22 cellular contexts compared by ENCODE assay signal in genomic region chr4:76718806-76719205, GRCh38.
DNase-seq lines count a peak whose midpoint lies in the region; FAIRE-seq and TF ChIP-seq lines count a peak whose summit lies in the region.
"Had no signal": no experiment of that assay in that cellular context is flagged by ENCODE, and none has a peak within 500 bp of the region (broad histone marks: within the 10 kb centered on the region; RNA-seq: fewer than 3 reads in every experiment).

No MANE protein-coding gene starts in this region.

- DNase-seq in H9 = no peak
- DNase-seq in endodermal cell = no peak
- no peak for DNase-seq in tibial nerve (ENCODE audit: low spot score in 2 of 2)
- DNase-seq in effector memory CD4-positive, alpha-beta T cell = no peak
- DNase-seq in DMS53 (lab: John Stamatoyannopoulos, UW) = no peak
- no peak for DNase-seq in frontal cortex (ENCODE audit: low spot score in 2 of 2)
- DNase-seq: activated CD4-positive, alpha-beta T cell treated with anti-CD3 and anti-CD28 coated beads for 1 hour; activated naive CD4-positive, alpha-beta T cell; activated T-cell treated with anti-CD3 and anti-CD28 coated beads, Interleukin-2, amount 50 U/mL, for 24 hours; AML-193; amniotic stem cell; erythroblast; foreskin keratinocyte; left lung; NCI-H2029 treated with DMSO at 0.1 percent for 48 hours; Peyer's patch; right lobe of liver; stimulated activated CD4-positive, alpha-beta T cell treated with anti-CD3 and anti-CD28 coated beads, Interleukin-15, amount 100 ng/mL, for 24 hours had no signal

- no peaks in the 10 kb centered on the region for H3K27me3 Mint-ChIP-seq in H9 (ENCODE audit: low read depth)
- no peaks in the 10 kb centered on the region for H3K27me3 Mint-ChIP-seq in endodermal cell (ENCODE audit: insufficient read depth)

- no CpG with 5 or more reads among the region's 1 CpG for WGBS in H9 (ENCODE audit: extremely low coverage, insufficient read length, low lambda C conversion rate)
- 100% methylated on average over 1 of the region's 1 CpG; no CpG with 5 or more reads in 1 of the 2 experiments for WGBS in endodermal cell (ENCODE audit: insufficient coverage in 1 of 2, insufficient read length in 1 of 2), 2 experiments
- WGBS in tibial nerve, 2 donors = 44 to 65% methylated on average over 1 of the region's 1 CpG

- H2AFZ ChIP-seq in H9 (ENCODE audit: low read length) = no peak overlapping the region
- H2AFZ ChIP-seq: hepatocyte had no signal

- H3K4me1 ChIP-seq in H9 (ENCODE audit: insufficient read depth, low read length) (peaks cover 10% of the 10 kb centered on the region), endodermal cell (ENCODE audit: control insufficient read depth, insufficient read depth, low read length) (no peaks in the 10 kb centered on the region), tibial nerve (peaks cover 0 to 30% (median 5%) of the 10 kb centered on the region in 4 donors)
- no peaks in the 10 kb centered on the region for H3K4me1 ChIP-seq in effector memory CD4-positive, alpha-beta T cell (ENCODE audit: control insufficient read depth, insufficient read depth, low read length, poor library complexity, severe bottlenecking)
- H3K4me1 ChIP-seq: Peyer's patch had no signal

- H3K36me3 ChIP-seq in endodermal cell (ENCODE audit: control insufficient read depth, insufficient read depth, low read length) = peaks cover 10% of the 10 kb centered on the region
- no peaks in the 10 kb centered on the region for H3K36me3 ChIP-seq in tibial nerve
- no peaks in the 10 kb centered on the region for H3K36me3 ChIP-seq in effector memory CD4-positive, alpha-beta T cell (ENCODE audit: control insufficient read depth, insufficient read depth, low read length)
- H3K36me3 ChIP-seq: left lung, Peyer's patch, right lobe of liver, suprapubic skin had no signal

- no peak overlapping the region for H2BK15ac ChIP-seq in H9 (ENCODE audit: low read depth, low read length)

- H3K4ac ChIP-seq in H9 (ENCODE audit: low read depth, low read length) = no peak overlapping the region

- peaks cover 45 to 49% of the 10 kb centered on the region in 2 experiments for H3K4me1 Mint-ChIP-seq in H9
- peaks cover 24% of the 10 kb centered on the region for H3K4me1 Mint-ChIP-seq in endodermal cell

- no peaks in the 10 kb centered on the region for H3K27me3 ChIP-seq in H9 (ENCODE audit: insufficient read depth, low read length)
- no peaks in the 10 kb centered on the region for H3K27me3 ChIP-seq in endodermal cell (ENCODE audit: control insufficient read depth, insufficient read depth, low read length, poor library complexity, severe bottlenecking)
- no peaks in the 10 kb centered on the region for H3K27me3 ChIP-seq in tibial nerve
- no peaks in the 10 kb centered on the region for H3K27me3 ChIP-seq in effector memory CD4-positive, alpha-beta T cell (replicated peaks; ENCODE audit: control insufficient read depth, insufficient read depth, low read length, poor library complexity, severe bottlenecking)
- H3K27me3 ChIP-seq: foreskin keratinocyte, hepatocyte, left lung, Peyer's patch, right lobe of liver, suprapubic skin had no signal

- no peaks in the 10 kb centered on the region for H4K20me1 ChIP-seq in H9 (ENCODE audit: control insufficient read depth, insufficient read depth, insufficient read length)

- TF ChIP-seq POLR2A in tibial nerve (IDR thresholded peaks at IDR 0.05) = no peak

- H4K8ac ChIP-seq in H9 (replicated peaks; ENCODE audit: insufficient read length, low read depth, low read length) = no peak overlapping the region

- H2BK5ac ChIP-seq in H9 (ENCODE audit: insufficient read length, low read length) = no peak overlapping the region

- H3K79me2 ChIP-seq in H9 (ENCODE audit: insufficient read depth, low read length) = peaks cover 2% of the 10 kb centered on the region; the same call in 1 of the 2 replicates

- H3K4me3 ChIP-seq in endodermal cell (ENCODE audit: low read length) (no peak overlapping the region), tibial nerve (peak overlapping the region; percentile 1 to 34 (median 10))
- no peak overlapping the region for H3K4me3 ChIP-seq in effector memory CD4-positive, alpha-beta T cell (ENCODE audit: insufficient read depth, low read depth, low read length, poor library complexity, severe bottlenecking)
- H3K4me3 ChIP-seq: hepatocyte, left lung, Peyer's patch, right lobe of liver, suprapubic skin had no signal

- FAIRE-seq in frontal cortex (lab: Jason Lieb, UNC) = no peak
- FAIRE-seq: HTR-8/SVneo had no signal

- no peak overlapping the region for H3K23ac ChIP-seq in H9 (ENCODE audit: insufficient read length, low read depth, low read length)

- H3K36me3 Mint-ChIP-seq in H9 (ENCODE audit: insufficient read depth in 1 of 3, low read depth in 3 of 3) = peaks cover 3 to 17% (median 5%) of the 10 kb centered on the region in 3 experiments; a peak in 6 of 7 replicates
- H3K36me3 Mint-ChIP-seq in endodermal cell (ENCODE audit: low read depth) = peaks cover 7% of the 10 kb centered on the region

- H3T11ph ChIP-seq in H9 (ENCODE audit: low read length) = no peak overlapping the region

- no peak overlapping the region for H2BK12ac ChIP-seq in H9 (ENCODE audit: insufficient read length, low read depth, low read length)

- no peak overlapping the region for H3K27ac ChIP-seq in H9 (ENCODE audit: insufficient read length, low read depth, low read length)
- peak overlapping the region; percentile 90 for H3K27ac ChIP-seq in VCaP
- H3K27ac ChIP-seq in endodermal cell (ENCODE audit: low read depth, low read length) = no peak overlapping the region
- peak overlapping the region; percentile 46 to 89 (median 67) for H3K27ac ChIP-seq in tibial nerve
- H3K27ac ChIP-seq in effector memory CD4-positive, alpha-beta T cell (ENCODE audit: insufficient read depth, low read length, poor library complexity, severe bottlenecking) = no peak overlapping the region
- H3K27ac ChIP-seq: foreskin keratinocyte, hepatocyte, left lung, Peyer's patch, right lobe of liver, suprapubic skin had no signal

- H4K5ac ChIP-seq in H9 (ENCODE audit: insufficient read length, low read depth, low read length) = no peak overlapping the region

- H3K27ac Mint-ChIP-seq in H9 = peak overlapping the region in 1 of 3 experiments; percentile 55; a peak in 1 of 7 replicates
- H3K27ac Mint-ChIP-seq in endodermal cell = no peak overlapping the region
- H3K27ac Mint-ChIP-seq: activated T-cell treated with anti-CD3 and anti-CD28 coated beads, Interleukin-2, amount 50 U/mL, for 24 hours had no signal

- H3K18ac ChIP-seq in H9 (ENCODE audit: insufficient read length, low read depth, low read length) = no peak overlapping the region

- H3K4me2 ChIP-seq in H9 (ENCODE audit: insufficient read depth, insufficient read length, low read length) = no peak overlapping the region
- H3K4me2 ChIP-seq: hepatocyte had no signal

- no peaks in the 10 kb centered on the region for H3K9me3 Mint-ChIP-seq in H9
- no peaks in the 10 kb centered on the region for H3K9me3 Mint-ChIP-seq in endodermal cell
- H3K9me3 Mint-ChIP-seq: activated T-cell treated with anti-CD3 and anti-CD28 coated beads, Interleukin-2, amount 50 U/mL, for 24 hours had no signal

- H2BK120ac ChIP-seq in H9 (ENCODE audit: low read depth, low read length, poor library complexity, severe bottlenecking) = no peak overlapping the region

- no peaks in the 10 kb centered on the region for H3K9me3 ChIP-seq in H9 (ENCODE audit: control insufficient read depth, low read depth, low read length)
- peaks cover 4% of the 10 kb centered on the region for H3K9me3 ChIP-seq in endodermal cell (ENCODE audit: control insufficient read depth, low read length)
- H3K9me3 ChIP-seq in tibial nerve = no peaks in the 10 kb centered on the region
- H3K9me3 ChIP-seq in effector memory CD4-positive, alpha-beta T cell (ENCODE audit: control insufficient read depth, low read length) = no peaks in the 10 kb centered on the region
- H3K9me3 ChIP-seq: left lung, Peyer's patch, right lobe of liver, suprapubic skin had no signal

- no peak for TF ChIP-seq EP300 in tibial nerve (IDR thresholded peaks at IDR 0.05)

- H3K23me2 ChIP-seq in H9 (ENCODE audit: insufficient read length, low read depth, low read length, poor library complexity, severe bottlenecking) = no peaks in the 10 kb centered on the region

- TF ChIP-seq CTCF in H9 (conservative IDR thresholded peaks at IDR 0.05) (peak; percentile 45), VCaP (conservative IDR thresholded peaks at IDR 0.05) (peak; percentile 55), endodermal cell (conservative IDR thresholded peaks at IDR 0.05) (peak; percentile 57), tibial nerve (IDR thresholded peaks at IDR 0.05) (no peak)

- H3K9ac ChIP-seq in H9 (ENCODE audit: extremely low read depth, insufficient read length, low read length) (no peak overlapping the region), endodermal cell (ENCODE audit: extremely low read depth, low read length, poor library complexity, severe bottlenecking) (no peak overlapping the region)

- peaks cover 5% of the 10 kb centered on the region for H3K79me1 ChIP-seq in H9 (ENCODE audit: insufficient read depth, low read depth, low read length, poor library complexity, severe bottlenecking)

- H3K4me3 Mint-ChIP-seq in H9 = no peak overlapping the region
- no peak overlapping the region for H3K4me3 Mint-ChIP-seq in endodermal cell
- H3K4me3 Mint-ChIP-seq: activated T-cell treated with anti-CD3 and anti-CD28 coated beads, Interleukin-2, amount 50 U/mL, for 24 hours had no signal

- H2BK20ac ChIP-seq in H9 (ENCODE audit: low read depth, low read length, poor library complexity, severe bottlenecking) = no peak overlapping the region

- no peak overlapping the region for H3K56ac ChIP-seq in H9 (ENCODE audit: insufficient read length, low read depth, low read length)

- no peak overlapping the region for H4K91ac ChIP-seq in H9 (ENCODE audit: insufficient read length, low read depth, low read length)

- H3K14ac ChIP-seq in H9 (ENCODE audit: insufficient read depth, low read length) = no peak overlapping the region

- no peak overlapping the region for H2AK5ac ChIP-seq in H9 (ENCODE audit: insufficient read length, low read length)

Comparison
In these comparisons a context has a peak if more than half of its experiments do, and no peak if none do; other contexts are left out.
1. H3K27ac ChIP-seq: peak in VCaP (single experiment) and tibial nerve (4 of 4); none in H9 (single experiment), endodermal cell (single experiment) and effector memory CD4-positive, alpha-beta T cell (single experiment).
2. CTCF ChIP-seq: peak in H9 (single experiment), VCaP (single experiment) and endodermal cell (single experiment); none in tibial nerve (0 of 5).
3. H3K4me3 ChIP-seq: peak in tibial nerve (4 of 4); none in endodermal cell (single experiment) and effector memory CD4-positive, alpha-beta T cell (single experiment).